1 cellular context compared by ENCODE assay signal in the genomic region with DNA sequence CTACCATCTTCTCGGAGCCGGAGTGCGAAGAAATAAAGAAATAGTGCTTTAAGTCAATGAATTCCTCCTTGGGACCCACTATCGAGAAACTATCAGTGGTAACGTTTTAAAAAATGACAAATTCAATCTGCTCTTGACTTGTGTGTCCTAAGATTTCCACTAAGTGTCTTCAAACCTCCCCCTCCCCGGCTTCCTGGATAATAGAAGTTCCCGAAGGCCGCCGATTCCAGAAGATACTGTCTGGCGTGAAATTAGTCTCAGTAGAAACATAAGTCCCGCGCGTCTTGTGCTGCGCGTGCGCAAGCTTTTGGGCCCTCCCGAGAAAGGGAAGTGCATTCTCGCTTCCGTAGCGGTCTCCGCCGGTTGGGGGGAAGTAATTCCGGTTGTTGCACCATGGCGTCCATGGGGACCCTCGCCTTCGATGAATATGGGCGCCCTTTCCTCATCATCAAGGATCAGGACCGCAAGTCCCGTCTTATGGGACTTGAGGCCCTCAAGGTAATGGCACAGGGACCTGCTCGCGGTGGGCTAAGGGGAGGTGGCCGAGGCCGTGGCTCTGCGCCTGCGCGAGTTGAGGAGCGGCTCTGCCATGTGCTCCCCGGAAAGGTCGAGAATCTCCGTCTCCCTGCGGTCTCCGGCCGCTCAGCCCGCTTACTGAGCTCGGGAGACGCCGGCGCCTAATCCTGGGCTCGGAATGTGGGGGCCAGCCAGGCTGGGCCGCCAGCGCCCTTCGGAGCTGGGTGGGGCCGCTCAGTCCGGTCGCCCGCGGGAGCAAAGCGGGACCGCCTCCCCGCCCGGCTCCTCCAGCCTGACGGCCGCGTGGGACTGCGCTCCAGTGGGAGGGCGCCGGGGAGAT.
A peak's percentile ranks its signal among the peaks of the same experiment; 100 is the strongest.
TF ChIP-seq lines count a peak whose summit lies in the region.

Gene CCT5, plus strand, starts transcription at position 333 of the 856 bp plus-strand sequence. Its CDS starts 61 bp downstream, at position 394.

TF ChIP-seq in SK-N-SH, 30 proteins besides CTCF, POLR2A, EP300 and RAD21 (continued from another document):
- TF ChIP-seq CHD2 (IDR thresholded peaks at IDR 0.05; ENCODE audit: low read length, partially characterized antibody) (peak; percentile 75), EZH2phosphoT487 (IDR thresholded peaks at IDR 0.05; ENCODE audit: borderline replicate concordance, low read depth) (no peak), NRF1 (IDR thresholded peaks at IDR 0.05; ENCODE audit: low read depth, low read length) (peak; percentile 90), GABPA (IDR thresholded peaks at IDR 0.05; ENCODE audit: low read depth) (peak; percentile 83), RFX5 (IDR thresholded peaks at IDR 0.05; ENCODE audit: low read length) (no peak), TAF1 (IDR thresholded peaks at IDR 0.05; ENCODE audit: borderline replicate concordance, low read depth, low read length) (peak; percentile 93; the same call in 1 of the 2 replicates), PBX3 (IDR thresholded peaks at IDR 0.05) (no peak), FOSL2 (IDR thresholded peaks at IDR 0.05; ENCODE audit: borderline replicate concordance, low read depth) (no peak), POLR2AphosphoS5 (IDR thresholded peaks at IDR 0.05; ENCODE audit: low read depth, low read length) (peak; percentile 97), TEAD4 (IDR thresholded peaks at IDR 0.05; ENCODE audit: borderline replicate concordance, insufficient read depth) (no peak), NFIC (IDR thresholded peaks at IDR 0.05; ENCODE audit: borderline replicate concordance) (no peak)
- TF ChIP-seq, protein P1, sequence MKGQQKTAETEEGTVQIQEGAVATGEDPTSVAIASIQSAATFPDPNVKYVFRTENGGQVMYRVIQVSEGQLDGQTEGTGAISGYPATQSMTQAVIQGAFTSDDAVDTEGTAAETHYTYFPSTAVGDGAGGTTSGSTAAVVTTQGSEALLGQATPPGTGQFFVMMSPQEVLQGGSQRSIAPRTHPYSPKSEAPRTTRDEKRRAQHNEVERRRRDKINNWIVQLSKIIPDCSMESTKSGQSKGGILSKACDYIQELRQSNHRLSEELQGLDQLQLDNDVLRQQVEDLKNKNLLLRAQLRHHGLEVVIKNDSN (IDR thresholded peaks at IDR 0.05; ENCODE audit: borderline replicate concordance, low read depth) = no peak
- TF ChIP-seq, protein P2, sequence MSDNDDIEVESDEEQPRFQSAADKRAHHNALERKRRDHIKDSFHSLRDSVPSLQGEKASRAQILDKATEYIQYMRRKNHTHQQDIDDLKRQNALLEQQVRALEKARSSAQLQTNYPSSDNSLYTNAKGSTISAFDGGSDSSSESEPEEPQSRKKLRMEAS (IDR thresholded peaks at IDR 0.05; ENCODE audit: low read depth) = peak; percentile 96
